ENCODE assay signal across 19 cellular contexts in genomic region chr10:86497621-86498020, GRCh38. TPM values are rescaled to one million over a fixed set of nuclear protein-coding genes. Genes with fewer than 3 reads are reported as not detected.
A peak's percentile ranks its signal among the peaks of the same experiment; 100 is the strongest.
DNase-seq lines count a peak whose midpoint lies in the region; ATAC-seq, FAIRE-seq and TF ChIP-seq lines count a peak whose summit lies in the region.
"Had no signal": no experiment of that assay in that cellular context is flagged by ENCODE, and none has a peak within 500 bp of the region (broad histone marks: within the 10 kb centered on the region; RNA-seq: fewer than 3 reads in every experiment).

No MANE protein-coding gene starts in this region.

- TF ChIP-seq POLR2A in A549 (IDR thresholded peaks at IDR 0.05; ENCODE audit: low read length) (no peak), body of pancreas (IDR thresholded peaks at IDR 0.05) (no peak), upper lobe of left lung (IDR thresholded peaks at IDR 0.05) (no peak)

- no peak for TF ChIP-seq RAD21 in A549 (conservative IDR thresholded peaks at IDR 0.05 in 1 of 2, IDR thresholded peaks at IDR 0.05 in 1 of 2)

- no peak overlapping the region for H3K4me3 Mint-ChIP-seq in naive thymus-derived CD8-positive, alpha-beta T cell
- H3K4me3 Mint-ChIP-seq: GM23338 had no signal

- no peaks in the 10 kb centered on the region for H3K9me3 Mint-ChIP-seq in naive thymus-derived CD8-positive, alpha-beta T cell
- H3K9me3 Mint-ChIP-seq: GM23338 had no signal

- in situ Hi-C loops in ACHN (cut with HindIII; ENCODE audit: low pct_ligation_motif_present, low pct_unique_long_range_greater_than_20kb, low sequenced_read_pairs), result no loop called here

- H3K27me3 Mint-ChIP-seq in naive thymus-derived CD8-positive, alpha-beta T cell, result no peaks in the 10 kb centered on the region

- CTCF ChIA-PET in A549 (lab: Yijun Ruan, JAX), result no interaction called here

- H3K27me3 ChIP-seq in body of pancreas, result no peaks in the 10 kb centered on the region
- H3K27me3 ChIP-seq in upper lobe of left lung, result no peaks in the 10 kb centered on the region
- H3K27me3 ChIP-seq: SJCRH30 had no signal

- FAIRE-seq in A549 (lab: Jason Lieb, UNC), result peak; percentile 94
- peak; percentile 35 for FAIRE-seq in RCC 7860 (lab: Jason Lieb, UNC)

- peak overlapping the region; percentile 11; the same call in 1 of the 3 replicates for H3K4me2 ChIP-seq in A549
- H3K4me2 ChIP-seq: GM23338 had no signal

- no peak for ATAC-seq in A549
- ATAC-seq in body of pancreas, result peak; percentile 38
- no peak for ATAC-seq in naive thymus-derived CD8-positive, alpha-beta T cell
- no peak for ATAC-seq in upper lobe of left lung (ENCODE audit: low FRiP score in 2 of 2)
- ATAC-seq: GM23338, HCT116 had no signal

- peaks cover 23 to 54% (median 45%) of the 10 kb centered on the region in 4 donors for H3K4me1 Mint-ChIP-seq in naive thymus-derived CD8-positive, alpha-beta T cell
- H3K4me1 Mint-ChIP-seq: GM23338 had no signal

- H3K4me1 ChIP-seq in A549 (peaks cover 29% of the 10 kb centered on the region), body of pancreas (peaks cover 37% of the 10 kb centered on the region), upper lobe of left lung (peaks cover 0 to 30% (median 10%) of the 10 kb centered on the region in 4 donors)
- H3K4me1 ChIP-seq: SJCRH30 had no signal

- H3K4me3 ChIP-seq in A549, result no peak overlapping the region
- no peak overlapping the region for H3K4me3 ChIP-seq in body of pancreas
- H3K4me3 ChIP-seq in upper lobe of left lung, result no peak overlapping the region
- H3K4me3 ChIP-seq: GM23338, SJCRH30 had no signal

- WGBS in A549 (ENCODE audit: missing lambda C conversion rate), result 84% methylated on average over 3 of the region's 3 CpGs
- 50 to 59% methylated on average over 3 of the region's 3 CpGs for WGBS in body of pancreas, 2 donors
- 88 to 89% methylated on average over 3 of the region's 3 CpGs for WGBS in upper lobe of left lung, 2 donors

- H3K36me3 ChIP-seq in body of pancreas (replicated peaks in 1 of 2; ENCODE audit: insufficient read depth in 1 of 2, low read depth in 2 of 2) (no peaks in the 10 kb centered on the region), upper lobe of left lung (peaks cover 6 to 62% (median 19%) of the 10 kb centered on the region in 4 donors)

- intact Hi-C loops in body of pancreas (cut with DNase I), result no loop called here

- TF ChIP-seq EP300 in A549 (IDR thresholded peaks at IDR 0.05), result no peak
- no peak for TF ChIP-seq EP300 in upper lobe of left lung (IDR thresholded peaks at IDR 0.05)

- peak overlapping the region in 4 of 10 donors; percentile 3 to 39 (median 19) for H3K27ac Mint-ChIP-seq in naive thymus-derived CD8-positive, alpha-beta T cell
- H3K27ac Mint-ChIP-seq: GM23338 had no signal

- no peak for DNase-seq in A549 (ENCODE audit: low read depth in 1 of 2, low spot score in 1 of 2)
- no peak for DNase-seq in RCC 7860 (ENCODE audit: low spot score)
- DNase-seq in body of pancreas, result no peak
- peak; percentile 25 for DNase-seq in kidney tubule cell (ENCODE audit: low spot score)
- DNase-seq in dedifferentiated amniotic fluid mesenchymal stem cell (ENCODE audit: extremely low spot score), result no peak
- no peak for DNase-seq in naive thymus-derived CD8-positive, alpha-beta T cell
- DNase-seq in ACHN, result no peak
- DNase-seq in upper lobe of left lung, result no peak
- DNase-seq: DND-41, MM.1S, NCI-H1092 treated with DMSO at 0.1 percent for 48 hours, NCI-H146, NCI-H2029 treated with DMSO at 0.1 percent for 48 hours, NCI-H2171, NCI-H526, SJCRH30 had no signal

- no peak for TF ChIP-seq CTCF in A549 (IDR thresholded peaks at IDR 0.05)
- TF ChIP-seq CTCF in body of pancreas (IDR thresholded peaks at IDR 0.05), result no peak
- TF ChIP-seq CTCF in upper lobe of left lung (IDR thresholded peaks at IDR 0.05), result no peak

- H3K9me3 ChIP-seq in A549, result no peaks in the 10 kb centered on the region
- no peaks in the 10 kb centered on the region for H3K9me3 ChIP-seq in body of pancreas
- no peaks in the 10 kb centered on the region for H3K9me3 ChIP-seq in upper lobe of left lung
- H3K9me3 ChIP-seq: SJCRH30 had no signal

- no peak overlapping the region for H3K27ac ChIP-seq in A549
- H3K27ac ChIP-seq in body of pancreas, result peak overlapping the region in 2 of 4 donors; percentile 6 to 26
- H3K27ac ChIP-seq in upper lobe of left lung, result peak overlapping the region in 1 of 4 donors; percentile 27
- H3K27ac ChIP-seq: C4-2B, SJCRH30 had no signal

- POLR2A ChIA-PET in A549 (lab: Yijun Ruan, JAX), result no interaction called here
- POLR2A ChIA-PET in naive thymus-derived CD8-positive, alpha-beta T cell (lab: Charles Lee), result no interaction called here

- H3K36me3 Mint-ChIP-seq in naive thymus-derived CD8-positive, alpha-beta T cell, result peaks cover 5 to 89% (median 19%) of the 10 kb centered on the region in 3 donors

TF ChIP-seq in A549, 52 proteins besides CTCF, POLR2A, EP300 and RAD21:
- TF ChIP-seq JUNB (IDR thresholded peaks at IDR 0.05) (no peak), EHMT2 (IDR thresholded peaks at IDR 0.05; ENCODE audit: low read depth) (no peak), HOXA7 (CRISPR knock-in tag; IDR thresholded peaks at IDR 0.05) (no peak), HDAC2 (IDR thresholded peaks at IDR 0.05) (no peak), CHD4 (IDR thresholded peaks at IDR 0.05; ENCODE audit: borderline replicate concordance) (no peak), MAFK (IDR thresholded peaks at IDR 0.05; ENCODE audit: partially characterized antibody) (no peak), KDM1A (IDR thresholded peaks at IDR 0.05; ENCODE audit: low read depth) (no peak), CEBPB (IDR thresholded peaks at IDR 0.05) (no peak), RCOR1 (IDR thresholded peaks at IDR 0.05; ENCODE audit: low read depth, low read length) (no peak), TP53 (CRISPR knock-in tag; IDR thresholded peaks at IDR 0.05) (no peak), CBX8 (IDR thresholded peaks at IDR 0.05) (no peak), CHD2 (IDR thresholded peaks at IDR 0.05; ENCODE audit: low read length, partially characterized antibody) (no peak), FOXS1 (CRISPR knock-in tag; IDR thresholded peaks at IDR 0.05) (no peak), MAZ (IDR thresholded peaks at IDR 0.05; ENCODE audit: borderline replicate concordance, low read depth, low read length) (no peak), BHLHE40 (IDR thresholded peaks at IDR 0.05; ENCODE audit: low read depth, low read length) (no peak), ZSCAN20 (CRISPR knock-in tag; IDR thresholded peaks at IDR 0.05) (no peak), RNF2 (IDR thresholded peaks at IDR 0.05; ENCODE audit: borderline replicate concordance, low read depth) (no peak), HOXB5 (CRISPR knock-in tag; IDR thresholded peaks at IDR 0.05) (no peak), NR3C1 (IDR thresholded peaks at IDR 0.05) (no peak)
- TF ChIP-seq, protein P1, sequence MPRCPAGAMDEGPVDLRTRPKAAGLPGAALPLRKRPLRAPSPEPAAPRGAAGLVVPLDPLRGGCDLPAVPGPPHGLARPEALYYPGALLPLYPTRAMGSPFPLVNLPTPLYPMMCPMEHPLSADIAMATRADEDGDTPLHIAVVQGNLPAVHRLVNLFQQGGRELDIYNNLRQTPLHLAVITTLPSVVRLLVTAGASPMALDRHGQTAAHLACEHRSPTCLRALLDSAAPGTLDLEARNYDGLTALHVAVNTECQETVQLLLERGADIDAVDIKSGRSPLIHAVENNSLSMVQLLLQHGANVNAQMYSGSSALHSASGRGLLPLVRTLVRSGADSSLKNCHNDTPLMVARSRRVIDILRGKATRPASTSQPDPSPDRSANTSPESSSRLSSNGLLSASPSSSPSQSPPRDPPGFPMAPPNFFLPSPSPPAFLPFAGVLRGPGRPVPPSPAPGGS (IDR thresholded peaks at IDR 0.05), result no peak

RNA-seq across cellular contexts. Expression of gene WAPL, which starts 24.0 kb away (rescaled TPM):
- polyA plus RNA-seq in A549 (2011; rRNA removed), result 20.1 and 25.6 TPM in 2 replicates
- polyA plus RNA-seq in A549 (2012; cell fraction: cytosol; rRNA removed), result 5.4 and 5.8 TPM in 2 replicates
- polyA plus RNA-seq in A549 (2012; cell fraction: nucleus; rRNA removed), result 3.5 and 5.5 TPM in 2 replicates
- 15.4 to 16.6 TPM (median 15.7 TPM) in 3 replicates for polyA plus RNA-seq in A549 (2017; fragmentation: RNase III; extraction: RNeasy Plus Mini Kit Qiagen cat#74134 plus additional on column Dnase treatment)
- 20.0 and 21.5 TPM in 2 replicates for polyA minus RNA-seq in A549 (2011; rRNA and poly(A)+ RNA removed)
- total RNA-seq in body of pancreas, result 10 to 100 TPM; 24.1 to 38.9 TPM
- 10 to 100 TPM; 66.5 to 67.3 TPM for total RNA-seq in naive thymus-derived CD8-positive, alpha-beta T cell
- 10 to 100 TPM; 37.0 to 42.1 (median 38.6) TPM for polyA plus RNA-seq in naive thymus-derived CD8-positive, alpha-beta T cell
- total RNA-seq in upper lobe of left lung, result 10 to 100 TPM; 24.5 to 55.2 (median 38.1) TPM
